ENCODE assay signal across 9 cellular contexts in the genomic region with DNA sequence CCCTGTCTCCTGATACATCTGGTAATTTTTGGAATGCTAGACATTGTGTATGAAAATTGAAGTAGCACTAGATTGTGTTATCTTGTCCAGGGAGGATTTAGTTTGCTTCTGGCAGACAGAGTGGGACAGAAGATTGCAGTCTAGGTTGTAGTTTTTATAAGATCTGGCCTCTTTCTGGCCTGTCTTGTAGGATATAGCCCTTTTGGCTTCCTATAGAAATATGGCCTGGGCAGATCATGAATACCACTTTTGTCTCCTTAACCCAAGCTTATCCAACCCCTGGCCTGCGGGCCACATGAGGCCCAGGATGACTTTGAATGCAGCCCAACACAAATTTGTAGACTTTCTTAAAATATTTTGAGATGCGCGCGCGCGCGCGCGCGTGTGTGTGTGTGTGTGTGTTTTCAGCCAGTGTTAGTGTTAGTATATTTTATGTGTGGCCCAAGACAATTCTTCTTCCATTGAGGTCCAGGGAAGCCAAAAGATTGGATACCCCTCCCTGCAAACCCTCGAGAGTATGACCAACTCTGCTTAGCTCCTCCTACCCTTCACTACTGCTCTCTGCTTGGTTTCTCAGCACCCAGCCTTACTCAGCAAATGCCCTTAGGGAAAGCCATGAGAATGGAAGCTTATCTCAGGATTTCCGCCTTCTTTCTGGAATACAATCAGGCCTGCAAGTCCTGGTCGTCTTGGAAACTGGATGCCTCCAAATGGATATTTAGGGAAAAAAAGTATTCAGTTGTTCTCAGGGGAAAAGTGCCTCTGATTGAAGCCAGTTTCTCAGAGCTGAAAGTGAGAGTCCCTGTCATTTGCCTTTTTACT.
DNase-seq lines count a peak whose midpoint lies in the region; ATAC-seq and TF ChIP-seq lines count a peak whose summit lies in the region.
"Had no signal": no experiment of that assay in that cellular context is flagged by ENCODE, and none has a peak within 500 bp of the region (broad histone marks: within the 10 kb centered on the region; RNA-seq: fewer than 3 reads in every experiment).

No MANE protein-coding gene starts in this region.

- ATAC-seq in HG03571 (IDR thresholded peaks at IDR 0.05; ENCODE audit: unreplicated experiment): peak; percentile 42

- DNase-seq in EH (ENCODE audit: low read depth) (peak; percentile 91), astrocyte of the spinal cord (ENCODE audit: low read depth, low spot score) (peak; percentile 50), left kidney (ENCODE audit: low read depth, low spot score) (peak; percentile 22), NCI-H748 (lab: John Stamatoyannopoulos, UW; ENCODE audit: unreplicated experiment) (no peak), SW480 (ENCODE audit: low spot score) (no peak), DMS153 treated with DMSO at 0.1 percent for 48 hours (lab: John Stamatoyannopoulos, UW; ENCODE audit: unreplicated experiment) (no peak)
- DNase-seq in stimulated activated CD4-positive, alpha-beta T cell treated with anti-CD3 and anti-CD28 coated beads, Interleukin-4, amount 100 ng/mL, for 4 hours: no peak
- DNase-seq: stimulated activated CD4-positive, alpha-beta T cell treated with anti-CD3 and anti-CD28 coated beads, Interleukin-4, amount 100 ng/mL, for 24 hours had no signal

- no peak for TF ChIP-seq CTCF in astrocyte of the spinal cord (IDR thresholded peaks at IDR 0.05; ENCODE audit: low read depth, low read length)

- in situ Hi-C loops in astrocyte of the spinal cord (cut with HindIII; ENCODE audit: low sequenced_read_pairs): no loop called here

- H3K4me3 ChIP-seq in astrocyte of the spinal cord (ENCODE audit: low read depth, low read length): no peak overlapping the region

Comparison
In these comparisons a context has a peak if more than half of its experiments do, and no peak if none do; other contexts are left out.
1. DNase-seq: peak in EH (single experiment), astrocyte of the spinal cord (single experiment) and left kidney (single experiment); none in NCI-H748 (single experiment), SW480 (single experiment), stimulated activated CD4-positive, alpha-beta T cell treated with anti-CD3 and anti-CD28 coated beads, Interleukin-4, amount 100 ng/mL, for 4 hours (0 of 2) and DMS153 treated with DMSO at 0.1 percent for 48 hours (single experiment).